Comparison of ENCODE assay signal across 14 cellular contexts in genomic region chr1:157562515-157562914, GRCh38. TPM values are rescaled to one million over a fixed set of nuclear protein-coding genes. Genes with fewer than 3 reads are reported as not detected.
DNase-seq lines count a peak whose midpoint lies in the region; ATAC-seq and TF ChIP-seq lines count a peak whose summit lies in the region.
"Had no signal": no experiment of that assay in that cellular context is flagged by ENCODE, and none has a peak within 500 bp of the region (broad histone marks: within the 10 kb centered on the region; RNA-seq: fewer than 3 reads in every experiment).

No MANE protein-coding gene starts in this region.

- WGBS in upper lobe of left lung, 2 donors, result 28 to 41% methylated on average over 2 of the region's 2 CpGs

- 0 out of 2 replicates have a peak, but pooled peaks cover 3% of the 10 kb centered on the region for H3K4me1 ChIP-seq in DND-41 (ENCODE audit: insufficient read depth, low read length)
- H3K4me1 ChIP-seq in upper lobe of left lung, result no peaks in the 10 kb centered on the region

- H3K9ac ChIP-seq in DND-41 (ENCODE audit: low read depth, low read length), result no peak overlapping the region

- H3K4me2 ChIP-seq in DND-41 (ENCODE audit: insufficient read depth, low read length), result no peak overlapping the region
- H3K4me2 ChIP-seq: smooth muscle cell had no signal

- no peak overlapping the region for H3K27ac ChIP-seq in DND-41 (ENCODE audit: low read length)
- no peak overlapping the region for H3K27ac ChIP-seq in upper lobe of left lung

- H3K79me2 ChIP-seq in DND-41 (ENCODE audit: insufficient read depth, low read length), result no peaks in the 10 kb centered on the region

- H4K20me1 ChIP-seq in DND-41 (ENCODE audit: insufficient read depth, low read length), result no peaks in the 10 kb centered on the region

- H2AFZ ChIP-seq in DND-41 (ENCODE audit: low read depth, low read length), result no peak overlapping the region

- DNase-seq in DND-41, result peak; percentile 22
- no peak for DNase-seq in NCI-H748 (lab: John Stamatoyannopoulos, UW; ENCODE audit: unreplicated experiment)
- DNase-seq in NCI-H524 treated with DMSO at 0.1 percent for 48 hours (lab: John Stamatoyannopoulos, UW), result no peak
- DNase-seq in upper lobe of left lung, result no peak
- DNase-seq in NCI-H1048 (lab: John Stamatoyannopoulos, UW), result no peak
- DNase-seq: amygdala, GF-D8 had no signal

- H3K9me3 ChIP-seq in DND-41 (ENCODE audit: insufficient read depth, low read length, severe bottlenecking), result no peaks in the 10 kb centered on the region
- no peaks in the 10 kb centered on the region for H3K9me3 ChIP-seq in upper lobe of left lung

- H3K4me3 ChIP-seq in DND-41 (ENCODE audit: low read depth in 1 of 2, low read length in 2 of 2) (no peak overlapping the region), upper lobe of left lung (no peak overlapping the region)
- H3K4me3 ChIP-seq: smooth muscle cell had no signal

- ATAC-seq in DND-41 (ENCODE audit: insufficient read depth, low read depth) (peak; percentile 87), GM19043 (IDR thresholded peaks at IDR 0.05; ENCODE audit: low read depth, unreplicated experiment) (peak; percentile 69), HG02588 (IDR thresholded peaks at IDR 0.05; ENCODE audit: unreplicated experiment) (peak; percentile 59), HG03460 (IDR thresholded peaks at IDR 0.05; ENCODE audit: unreplicated experiment) (peak; percentile 74), upper lobe of left lung (ENCODE audit: low FRiP score in 2 of 2) (no peak)
- ATAC-seq: SK-N-SH treated with all-trans-retinoic acid at 6 μM for 48 hours had no signal

- peaks cover 24% of the 10 kb centered on the region for H3K27me3 ChIP-seq in DND-41 (ENCODE audit: insufficient read depth, low read length, poor library complexity)
- no peaks in the 10 kb centered on the region for H3K27me3 ChIP-seq in upper lobe of left lung

- no peak for TF ChIP-seq POLR2A in upper lobe of left lung (IDR thresholded peaks at IDR 0.05)

- TF ChIP-seq CTCF in DND-41 (IDR thresholded peaks at IDR 0.05; ENCODE audit: borderline replicate concordance, extremely low read depth, low read length, poor library complexity, severe bottlenecking) (no peak), upper lobe of left lung (IDR thresholded peaks at IDR 0.05) (no peak)

- TF ChIP-seq EP300 in upper lobe of left lung (IDR thresholded peaks at IDR 0.05), result no peak

- H3K36me3 ChIP-seq in DND-41 (ENCODE audit: insufficient read depth, low read length) (no peaks in the 10 kb centered on the region), upper lobe of left lung (no peaks in the 10 kb centered on the region)

RNA-seq across cellular contexts. Expression of gene FCRL5, which starts 10.2 kb away (rescaled TPM):
- 1 to 10 TPM in 4 of 6 donors, under 1 TPM in 2; 0.22 to 9.8 (median 2.1) TPM for total RNA-seq in upper lobe of left lung
- total RNA-seq: HT1080, myocyte, smooth muscle cell had no signal

RNA-seq across cellular contexts. Expression of gene FCRL4, which starts 35.4 kb away (rescaled TPM):
- total RNA-seq in upper lobe of left lung, result not detected
- total RNA-seq: HT1080, myocyte, smooth muscle cell had no signal

Comparison
In these comparisons a context has a peak if more than half of its experiments do, and no peak if none do; other contexts are left out.
1. ATAC-seq: peak in DND-41 (single experiment), GM19043 (single experiment), HG02588 (single experiment) and HG03460 (single experiment); none in upper lobe of left lung (0 of 2).